In genomic region chr21:21971384-21971783, GRCh38 we compare ENCODE assay signal across 12 cellular contexts.
"Had no signal": no experiment of that assay in that cellular context is flagged by ENCODE, and none has a peak within 500 bp of the region (broad histone marks: within the 10 kb centered on the region; RNA-seq: fewer than 3 reads in every experiment).

No MANE protein-coding gene starts in this region.

- H3K4me3 ChIP-seq: breast epithelium, dorsolateral prefrontal cortex, thoracic aorta had no signal

- ATAC-seq: stimulated activated naive CD8-positive, alpha-beta T cell treated with anti-CD3 and anti-CD28 coated beads, Interleukin-15, amount 100 ng/mL, for 72 hours had no signal

- H3K9me3 ChIP-seq: breast epithelium, thoracic aorta had no signal

- H3K4me1 ChIP-seq: breast epithelium had no signal

- DNase-seq: activated CD4-positive, alpha-beta T cell treated with anti-CD3 and anti-CD28 coated beads, Interleukin-2, amount 10 ng/mL, durations not matched to agents 7 days and 5 days; activated CD4-positive, CD25-positive, alpha-beta regulatory T cell; activated effector memory CD4-positive, alpha-beta T cell treated with Interleukin-2 at 50 U/mL for 16 hours; activated naive CD8-positive, alpha-beta T cell treated with anti-CD3 and anti-CD28 coated beads for 36 hours; anterior cingulate cortex; dorsolateral prefrontal cortex; hippocampal formation; kidney glomerular epithelial cell; stimulated activated CD4-positive, alpha-beta T cell treated with anti-CD3 and anti-CD28 coated beads, Interleukin-4, amount 100 ng/mL, for 24 hours; stimulated activated naive CD8-positive, alpha-beta T cell treated with anti-CD3 and anti-CD28 coated beads, Interleukin-15, amount 100 ng/mL, for 72 hours had no signal

- H3K27me3 ChIP-seq: breast epithelium had no signal

- H3K36me3 ChIP-seq: breast epithelium, thoracic aorta had no signal

- H3K27ac ChIP-seq: breast epithelium, dorsolateral prefrontal cortex, thoracic aorta had no signal
